Comparison of ENCODE assay signal across 19 cellular contexts in the genomic region with DNA sequence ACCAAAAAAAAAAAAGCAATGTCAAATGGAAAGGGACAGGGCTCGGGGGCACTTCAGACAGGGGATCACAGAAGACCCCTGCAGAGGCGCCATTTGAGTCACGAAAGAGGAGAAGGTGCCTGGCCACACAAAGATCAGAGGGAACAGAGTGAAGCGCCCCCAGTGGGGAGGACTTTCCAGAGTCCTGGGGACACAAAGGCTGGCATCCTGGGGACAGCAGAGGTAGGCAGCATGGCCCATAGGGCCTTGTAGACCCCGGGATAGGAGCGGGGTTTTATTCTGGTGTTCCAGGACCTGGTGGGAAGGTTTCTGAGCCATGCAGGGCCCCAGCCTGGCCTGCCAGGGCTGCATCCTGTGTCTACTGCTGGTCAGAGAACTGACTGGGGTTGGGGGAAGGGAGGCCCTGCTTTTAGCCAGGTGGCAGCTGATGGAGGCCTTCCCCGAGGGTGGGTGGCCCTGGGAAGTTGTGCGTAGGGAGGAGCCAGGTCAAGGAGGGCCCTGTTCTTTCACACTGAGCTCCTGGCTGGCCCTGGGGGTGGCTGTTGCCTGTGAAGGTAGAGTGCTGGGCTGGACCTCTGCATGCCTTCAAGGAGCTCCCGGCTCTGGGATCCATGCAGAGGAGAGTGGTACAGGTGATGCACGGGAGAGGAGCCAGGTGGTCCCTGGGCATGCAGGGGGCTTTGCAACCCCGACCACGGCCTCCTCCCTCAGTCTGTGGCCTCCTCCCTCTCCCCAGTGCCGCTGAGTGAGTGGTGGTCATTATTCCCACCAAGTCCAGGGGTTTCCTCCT.
DNase-seq lines count a peak whose midpoint lies in the region; ATAC-seq, FAIRE-seq and TF ChIP-seq lines count a peak whose summit lies in the region.
"Had no signal": no experiment of that assay in that cellular context is flagged by ENCODE, and none has a peak within 500 bp of the region (broad histone marks: within the 10 kb centered on the region; RNA-seq: fewer than 3 reads in every experiment).

No MANE protein-coding gene starts in this region.

- H4K5ac ChIP-seq in mesendoderm (ENCODE audit: low read length) = no peak overlapping the region

- H3K36me3 Mint-ChIP-seq in stimulated activated memory B cell treated with anti-CD40 and anti-IgM and Interleukin-4, amounts not matched to agents 10 μg/mL and 1 μg/mL and 100 μg/mL, for 72 hours = no peaks in the 10 kb centered on the region

- H3K4me2 ChIP-seq in mesendoderm (ENCODE audit: low read length) = no peak overlapping the region
- H3K4me2 ChIP-seq: KMS-11 had no signal

- H3K27me3 ChIP-seq in Panc1 (ENCODE audit: control insufficient read depth, insufficient read depth, low read length) = no peaks in the 10 kb centered on the region; the same call in 1 of the 2 replicates
- H3K27me3 ChIP-seq in mesendoderm (ENCODE audit: insufficient read depth, low read length, poor library complexity) = no peaks in the 10 kb centered on the region

- H2AK5ac ChIP-seq in mesendoderm (ENCODE audit: low read length) = no peak overlapping the region

- no peaks in the 10 kb centered on the region for H3K27me3 Mint-ChIP-seq in stimulated activated memory B cell treated with anti-CD40 and anti-IgM and Interleukin-4, amounts not matched to agents 10 μg/mL and 1 μg/mL and 100 μg/mL, for 72 hours
- H3K27me3 Mint-ChIP-seq: B cell; CD4-positive, CD25-positive, alpha-beta regulatory T cell had no signal

- FAIRE-seq in frontal cortex (lab: Jason Lieb, UNC) = no peak
- FAIRE-seq: RCC 7860 had no signal

- intact Hi-C loops in Panc1 (cut with micrococcal nuclease; ENCODE audit: unreplicated experiment) = no loop called here

- no peak overlapping the region for H4K8ac ChIP-seq in mesendoderm (ENCODE audit: low read depth, low read length)

- CTCF ChIA-PET in Panc1 (lab: Charles Lee) = no interaction called here

- no peaks in the 10 kb centered on the region for H3K79me2 ChIP-seq in mesendoderm (ENCODE audit: control insufficient read depth, insufficient read depth, low read length)

- in situ Hi-C loops in Panc1 (cut with HindIII; ENCODE audit: low pct_unique_long_range_greater_than_20kb, low sequenced_read_pairs) = no loop called here

- H3K27ac ChIP-seq in Panc1 (ENCODE audit: low read length) (no peak overlapping the region), caudate nucleus (ENCODE audit: low read depth, low read length) (peak overlapping the region; percentile 73), mesendoderm (ENCODE audit: low read depth, low read length) (no peak overlapping the region)
- H3K27ac ChIP-seq: KMS-11 had no signal

- no peak overlapping the region for H2BK5ac ChIP-seq in mesendoderm (ENCODE audit: low read length)

- H3K4ac ChIP-seq in mesendoderm (ENCODE audit: low read depth, low read length) = no peak overlapping the region

- peak overlapping the region; percentile 24 for H3K23ac ChIP-seq in mesendoderm (ENCODE audit: low read length)

- no peak overlapping the region for H3K27ac Mint-ChIP-seq in stimulated activated memory B cell treated with anti-CD40 and anti-IgM and Interleukin-4, amounts not matched to agents 10 μg/mL and 1 μg/mL and 100 μg/mL, for 72 hours
- H3K27ac Mint-ChIP-seq: B cell; CD4-positive, CD25-positive, alpha-beta regulatory T cell had no signal

- H3K18ac ChIP-seq in mesendoderm (ENCODE audit: low read length) = no peak overlapping the region

- 0 out of 2 replicates have a peak, but pooled peaks have one; percentile 48 for ATAC-seq in Panc1
- peak; percentile 28 for ATAC-seq in stimulated activated memory B cell treated with anti-CD40 and anti-IgM and Interleukin-4, amounts not matched to agents 10 μg/mL and 1 μg/mL and 100 μg/mL, for 72 hours
- ATAC-seq in HG03342 (IDR thresholded peaks at IDR 0.05; ENCODE audit: unreplicated experiment) = no peak
- ATAC-seq: SK-N-SH treated with all-trans-retinoic acid at 6 μM for 48 hours had no signal

- H3K4me3 ChIP-seq in Panc1 (ENCODE audit: low read depth in 2 of 2, low read length in 2 of 2) (no peak overlapping the region), mesendoderm (ENCODE audit: low read length) (no peak overlapping the region)

- H3K36me3 ChIP-seq in Panc1 (ENCODE audit: control insufficient read depth, insufficient read depth, low read length) = no peaks in the 10 kb centered on the region
- H3K36me3 ChIP-seq in mesendoderm (ENCODE audit: control insufficient read depth, insufficient read depth, low read length) = no peaks in the 10 kb centered on the region

- H3K4me1 Mint-ChIP-seq in stimulated activated memory B cell treated with anti-CD40 and anti-IgM and Interleukin-4, amounts not matched to agents 10 μg/mL and 1 μg/mL and 100 μg/mL, for 72 hours = no peaks in the 10 kb centered on the region
- H3K4me1 Mint-ChIP-seq: B cell; CD4-positive, CD25-positive, alpha-beta regulatory T cell had no signal

- no peaks in the 10 kb centered on the region for H3K9me3 ChIP-seq in Panc1 (ENCODE audit: control insufficient read depth, insufficient read depth, low read depth, low read length)

- H3K56ac ChIP-seq in mesendoderm (ENCODE audit: low read length) = peak overlapping the region; percentile 25

- no peak overlapping the region for H2BK120ac ChIP-seq in mesendoderm (ENCODE audit: low read depth, low read length)

- TF ChIP-seq CTCF in Panc1 (IDR thresholded peaks at IDR 0.05) = no peak

- BruUV-seq in Panc1 (replicated peaks; lab: Mats Ljungman, UMichigan) = no TSS peak

- DNase-seq in Panc1 (ENCODE audit: low read depth, low spot score) (no peak), caudate nucleus (lab: John Stamatoyannopoulos, UW) (peak in 1 of 61 donors; percentile 3), mesendoderm (no peak), kidney tubule cell (ENCODE audit: low spot score) (no peak), frontal cortex (ENCODE audit: low spot score in 2 of 2) (no peak)
- DNase-seq: Caco-2; CD4-positive, CD25-positive, alpha-beta regulatory T cell; DMS153; HCEC 1CT; NCI-H146; NCI-H2227 treated with DMSO at 0.1 percent for 48 hours; NCI-H524 treated with DMSO at 0.1 percent for 48 hours; SHP77 treated with DMSO at 0.1 percent for 48 hours had no signal

- H3K9ac ChIP-seq in mesendoderm (ENCODE audit: low read length) = no peak overlapping the region
- H3K9ac ChIP-seq: KMS-11 had no signal

- H3K79me1 ChIP-seq in mesendoderm (ENCODE audit: low read length) = no peaks in the 10 kb centered on the region

- H3K4me3 Mint-ChIP-seq in stimulated activated memory B cell treated with anti-CD40 and anti-IgM and Interleukin-4, amounts not matched to agents 10 μg/mL and 1 μg/mL and 100 μg/mL, for 72 hours = no peak overlapping the region
- H3K4me3 Mint-ChIP-seq: B cell; CD4-positive, CD25-positive, alpha-beta regulatory T cell had no signal

- WGBS in mesendoderm (ENCODE audit: extremely low coverage, insufficient coverage, low lambda C conversion rate) = no CpG with 5 or more reads among the region's 13 CpGs

- H3K4me1 ChIP-seq in Panc1 (ENCODE audit: control insufficient read depth, insufficient read depth, low read length) (no peaks in the 10 kb centered on the region), mesendoderm (ENCODE audit: control insufficient read depth, low read depth, low read length) (peaks cover 2% of the 10 kb centered on the region)
- H3K4me1 ChIP-seq: Caco-2 had no signal

- POLR2A ChIA-PET in Panc1 (lab: Charles Lee) = no interaction called here

- no peak overlapping the region for H2BK15ac ChIP-seq in mesendoderm (replicated peaks; ENCODE audit: low read depth)

- peaks cover 2% of the 10 kb centered on the region for H3K9me3 Mint-ChIP-seq in stimulated activated memory B cell treated with anti-CD40 and anti-IgM and Interleukin-4, amounts not matched to agents 10 μg/mL and 1 μg/mL and 100 μg/mL, for 72 hours
